8 cellular contexts compared by ENCODE assay signal in genomic region chr2:136378712-136379595, GRCh38.
DNase-seq lines count a peak whose midpoint lies in the region; ATAC-seq and TF ChIP-seq lines count a peak whose summit lies in the region.

No MANE protein-coding gene starts in this region.

- H3K36me3 ChIP-seq in CD4-positive, alpha-beta memory T cell (ENCODE audit: insufficient read depth, low read length): no peaks in the 10 kb centered on the region
- H3K36me3 ChIP-seq in neural progenitor cell (no peaks in the 10 kb centered on the region), tibial artery (no peaks in the 10 kb centered on the region)

- no peaks in the 10 kb centered on the region for H3K9me3 ChIP-seq in CD4-positive, alpha-beta memory T cell (ENCODE audit: control insufficient read depth in 1 of 2, low read length in 2 of 2)
- H3K9me3 ChIP-seq in neural progenitor cell (ENCODE audit: low read depth) (no peaks in the 10 kb centered on the region), tibial artery (no peaks in the 10 kb centered on the region)

- H3K9ac ChIP-seq in neural progenitor cell: no peak overlapping the region

- H3K4me1 Mint-ChIP-seq in CD4-positive, alpha-beta memory T cell: peaks cover 49 to 79% (median 53%) of the 10 kb centered on the region in 4 donors
- H3K4me1 Mint-ChIP-seq in HFFc6 (ENCODE audit: low read depth) (peaks cover 14% of the 10 kb centered on the region), neural progenitor cell (peaks cover 34% of the 10 kb centered on the region)

- H3K4me3 ChIP-seq in CD4-positive, alpha-beta memory T cell (ENCODE audit: low read length in 2 of 2): no peak overlapping the region
- no peak overlapping the region for H3K4me3 ChIP-seq in epithelial cell of esophagus (ENCODE audit: low read length)
- no peak overlapping the region for H3K4me3 ChIP-seq in neural progenitor cell
- no peak overlapping the region for H3K4me3 ChIP-seq in tibial artery

- intact Hi-C loops in CD4-positive, alpha-beta memory T cell (cut with micrococcal nuclease): loop anchor here (1.0 to 5.0 kb wide), 7 partner anchors 52 to 463 kb away; partner anchors contain the start of gene DARS1
- intact Hi-C loops in tibial artery (cut with DNase I; ENCODE audit: low total_unique reads): no loop called here

- no peaks in the 10 kb centered on the region for H3K36me3 Mint-ChIP-seq in CD4-positive, alpha-beta memory T cell
- H3K36me3 Mint-ChIP-seq in HFFc6 (ENCODE audit: low read depth): no peaks in the 10 kb centered on the region
- no peaks in the 10 kb centered on the region for H3K36me3 Mint-ChIP-seq in neural progenitor cell

- H3K9me3 Mint-ChIP-seq in CD4-positive, alpha-beta memory T cell: no peaks in the 10 kb centered on the region
- H3K9me3 Mint-ChIP-seq in HFFc6: no peaks in the 10 kb centered on the region
- H3K9me3 Mint-ChIP-seq in neural progenitor cell: no peaks in the 10 kb centered on the region

- TF ChIP-seq CTCF in HFFc6 (IDR thresholded peaks at IDR 0.05): peak; percentile 75
- peak; percentile 89 for TF ChIP-seq CTCF in epithelial cell of esophagus (IDR thresholded peaks at IDR 0.05; ENCODE audit: insufficient read depth, low read depth, low read length, missing control alignments)
- peak; percentile 92 for TF ChIP-seq CTCF in neural progenitor cell (IDR thresholded peaks at IDR 0.05)
- peak; percentile 19 to 22 for TF ChIP-seq CTCF in tibial artery (IDR thresholded peaks at IDR 0.05)

- POLR2A ChIA-PET in CD4-positive, alpha-beta memory T cell (lab: Charles Lee; ENCODE audit: partially characterized antibody): interaction anchor here (0.8 to 2.9 kb wide), 8 partner anchors 51 to 464 kb away, joined by 3 to 14 read pairs (median 4); no protein-coding TSS in a partner anchor

- no peaks in the 10 kb centered on the region for H3K27me3 ChIP-seq in CD4-positive, alpha-beta memory T cell (ENCODE audit: insufficient read depth, low read length)
- H3K27me3 ChIP-seq in neural progenitor cell: no peaks in the 10 kb centered on the region
- no peaks in the 10 kb centered on the region for H3K27me3 ChIP-seq in tibial artery

- CTCF ChIA-PET in CD4-positive, alpha-beta memory T cell (lab: Charles Lee; ENCODE audit: partially characterized antibody): interaction anchor here (0.7 to 13.8 kb wide), 17 partner anchors 98 to 581 kb away, joined by 3 to 487 read pairs (median 4); no protein-coding TSS in a partner anchor

- H3F3A ChIP-seq in neural progenitor cell (ENCODE audit: low read depth): no peaks in the 10 kb centered on the region

- H3K4me2 ChIP-seq in neural progenitor cell: no peak overlapping the region

- no peaks in the 10 kb centered on the region for H3K79me2 ChIP-seq in neural progenitor cell (ENCODE audit: low read depth)

- peak overlapping the region in 6 of 7 donors; percentile 70 to 89 (median 78) for H3K27ac Mint-ChIP-seq in CD4-positive, alpha-beta memory T cell
- no peak overlapping the region for H3K27ac Mint-ChIP-seq in HFFc6
- no peak overlapping the region for H3K27ac Mint-ChIP-seq in neural progenitor cell

- peaks cover 55% of the 10 kb centered on the region for H3K4me1 ChIP-seq in CD4-positive, alpha-beta memory T cell (ENCODE audit: insufficient read depth, low read length)
- H3K4me1 ChIP-seq in neural progenitor cell: no peaks in the 10 kb centered on the region
- no peaks in the 10 kb centered on the region for H3K4me1 ChIP-seq in tibial artery

- H4K20me1 ChIP-seq in neural progenitor cell (ENCODE audit: low read depth): no peaks in the 10 kb centered on the region

- DNase-seq in CD4-positive, alpha-beta memory T cell: peak; percentile 71 to 78 (median 74)
- peak; percentile 17 for DNase-seq in HFFc6
- DNase-seq in NCI-H748 treated with DMSO at 0.1 percent for 48 hours (lab: John Stamatoyannopoulos, UW): peak; percentile 56
- peak; percentile 47 to 57 for DNase-seq in activated CD8-positive, alpha-beta memory T cell treated with anti-CD3 and anti-CD28 coated beads for 4 hours (ENCODE audit: low read depth in 2 of 2)
- peak; percentile 65 for DNase-seq in epithelial cell of esophagus (ENCODE audit: low read depth)
- DNase-seq in neural progenitor cell (ENCODE audit: low spot score): peak; percentile 80
- DNase-seq in tibial artery: no peak

- H3K27ac ChIP-seq in CD4-positive, alpha-beta memory T cell (ENCODE audit: low read depth, low read length): no peak overlapping the region
- H3K27ac ChIP-seq in neural progenitor cell (no peak overlapping the region), tibial artery (no peak overlapping the region)

- H3K4me3 Mint-ChIP-seq in CD4-positive, alpha-beta memory T cell: no peak overlapping the region
- H3K4me3 Mint-ChIP-seq in HFFc6 (no peak overlapping the region), neural progenitor cell (no peak overlapping the region)

- H3K27me3 Mint-ChIP-seq in CD4-positive, alpha-beta memory T cell: no peaks in the 10 kb centered on the region
- peaks cover 2% of the 10 kb centered on the region; the same call in 1 of the 2 replicates for H3K27me3 Mint-ChIP-seq in HFFc6 (ENCODE audit: insufficient read depth)
- H3K27me3 Mint-ChIP-seq in neural progenitor cell (ENCODE audit: insufficient read depth, low read depth): peaks cover 2% of the 10 kb centered on the region

- ATAC-seq in HG02973 (IDR thresholded peaks at IDR 0.05; ENCODE audit: unreplicated experiment): no peak

- H2AFZ ChIP-seq in neural progenitor cell (replicated peaks): no peak overlapping the region

Comparison
In these comparisons a context has a peak if more than half of its experiments do, and no peak if none do; other contexts are left out.
1. DNase-seq: peak in CD4-positive, alpha-beta memory T cell (5 of 5), HFFc6 (single experiment), NCI-H748 treated with DMSO at 0.1 percent for 48 hours (single experiment), activated CD8-positive, alpha-beta memory T cell treated with anti-CD3 and anti-CD28 coated beads for 4 hours (2 of 2), epithelial cell of esophagus (single experiment) and neural progenitor cell (single experiment); none in tibial artery (0 of 2).
2. H3K27ac Mint-ChIP-seq: peak in CD4-positive, alpha-beta memory T cell (6 of 7); none in HFFc6 (single experiment) and neural progenitor cell (single experiment).
3. CTCF ChIP-seq: peak in every context shown above with its lines; median percentile 92 in neural progenitor cell; 89 in epithelial cell of esophagus; 75 in HFFc6; 20 in tibial artery.